25 cellular contexts compared by ENCODE assay signal in the genomic region with DNA sequence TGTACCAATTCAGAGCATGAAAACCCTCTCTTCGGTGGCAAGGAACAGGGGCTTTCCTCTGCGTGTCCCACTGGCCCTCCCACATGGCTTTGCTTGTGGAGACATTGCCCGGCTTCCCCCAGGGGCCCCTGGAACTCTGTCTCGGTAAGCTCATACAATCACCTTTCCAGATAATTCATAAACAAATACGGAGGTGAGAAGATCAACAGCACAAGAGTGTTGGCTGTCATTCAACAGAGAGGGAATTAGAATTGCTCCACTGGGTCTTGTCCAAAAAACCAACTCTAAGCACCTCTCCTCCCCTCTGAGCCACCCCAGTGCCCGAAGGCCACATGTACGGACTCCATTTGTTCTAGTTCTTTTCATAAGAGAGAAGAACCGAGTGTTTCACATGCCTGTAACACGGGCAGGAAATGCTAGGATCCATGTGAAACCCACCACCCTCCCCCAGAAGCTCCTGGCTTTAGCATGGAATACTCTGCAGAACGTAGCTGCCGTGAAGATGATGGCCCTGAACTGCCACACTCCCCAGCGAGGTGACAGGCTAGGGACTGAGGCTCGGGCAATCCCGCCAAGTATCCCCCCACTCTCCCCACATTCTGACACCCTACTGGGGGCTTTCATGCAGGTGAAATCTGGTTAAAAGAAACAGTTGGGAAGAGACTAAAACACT. TPM values are rescaled to one million over a fixed set of nuclear protein-coding genes. Genes with fewer than 3 reads are reported as not detected.
"Had no signal": no experiment of that assay in that cellular context is flagged by ENCODE, and none has a peak within 500 bp of the region (broad histone marks: within the 10 kb centered on the region; RNA-seq: fewer than 3 reads in every experiment).

No MANE protein-coding gene starts in this region.

- DNase-seq: activated CD4-positive, alpha-beta memory T cell treated with anti-CD3 and anti-CD28 coated beads, Interleukin-2, amount 10 ng/mL, durations not matched to agents 7 days and 5 days; activated CD4-positive, alpha-beta T cell treated with anti-CD3 and anti-CD28 coated beads for 36 hours; activated CD4-positive, alpha-beta T cell treated with anti-CD3 and anti-CD28 coated beads, Interleukin-2, amount 50 U/mL, for 1 hour; activated effector memory CD4-positive, alpha-beta T cell treated with anti-CD3 and anti-CD28 coated beads, Interleukin-2, amount 50 U/mL, for 16 hours; activated naive CD4-positive, alpha-beta T cell treated with Interleukin-2 at 50 U/mL for 16 hours; activated naive CD8-positive, alpha-beta T cell treated with anti-CD3 and anti-CD28 coated beads, Interleukin-2, amount 50 U/mL, for 24 hours; activated T-cell treated with anti-CD3 and anti-CD28 coated beads, Interleukin-2, amount 50 U/mL, for 4 hours; amygdala; NCI-H1092; NCI-H1436; NCI-H1694 treated with DMSO at 0.1 percent for 48 hours; NCI-H2081 treated with DMSO at 0.1 percent for 48 hours; NCI-H446; NCI-H524; NCI-H82; Peyer's patch; Right ventricle myocardium superior; SJCRH30; SK-N-SH; T-helper 1 cell had no signal

- H3K9me3 ChIP-seq: Peyer's patch, SJCRH30, SK-N-SH had no signal

- H3K27me3 ChIP-seq: Peyer's patch, SJCRH30 had no signal

- ATAC-seq: activated CD4-positive, alpha-beta T cell treated with anti-CD3 and anti-CD28 coated beads for 36 hours; activated naive CD4-positive, alpha-beta T cell treated with anti-CD3 and anti-CD28 coated beads, Interleukin-2, amount 50 U/mL, for 72 hours; activated naive CD8-positive, alpha-beta T cell treated with anti-CD3 and anti-CD28 coated beads, Interleukin-2, amount 50 U/mL, for 24 hours; activated T-cell treated with anti-CD3 and anti-CD28 coated beads, Interleukin-2, amount 50 U/mL, for 4 hours had no signal

- H3K4me1 ChIP-seq: SJCRH30 had no signal

- H3K36me3 ChIP-seq: Peyer's patch, SJCRH30 had no signal

- H3K4me3 ChIP-seq: Peyer's patch, SJCRH30 had no signal

- H3K27ac ChIP-seq: KMS-11, Peyer's patch, RWPE1, SJCRH30, VCaP had no signal

RNA-seq across cellular contexts. Expression of a gene that starts 24.6 kb away (rescaled TPM):
- total RNA-seq: T-helper 2 cell treated with Interferon-gamma antibody and Interleukin-4, amounts not matched to agents 100 ng/mL and 5 ng/mL, for 36 hours had no signal
